ENCODE assay signal across 13 cellular contexts in genomic region chr7:22858274-22858639, GRCh38. TPM values are rescaled to one million over a fixed set of nuclear protein-coding genes. Genes with fewer than 3 reads are reported as not detected.
DNase-seq lines count a peak whose midpoint lies in the region; ATAC-seq and TF ChIP-seq lines count a peak whose summit lies in the region.
"Had no signal": no experiment of that assay in that cellular context is flagged by ENCODE, and none has a peak within 500 bp of the region (broad histone marks: within the 10 kb centered on the region; RNA-seq: fewer than 3 reads in every experiment).

No MANE protein-coding gene starts in this region.

- ATAC-seq in right cardiac atrium = no peak
- ATAC-seq in upper lobe of left lung (ENCODE audit: low FRiP score in 2 of 2) = no peak
- no peak for ATAC-seq in GM18873 (IDR thresholded peaks at IDR 0.05; ENCODE audit: low FRiP score, unreplicated experiment)
- ATAC-seq: Right ventricle myocardium inferior had no signal

- H3K27me3 ChIP-seq in left ventricle myocardium inferior (ENCODE audit: low read depth) (no peaks in the 10 kb centered on the region), right cardiac atrium (ENCODE audit: control insufficient read depth, insufficient read depth) (no peaks in the 10 kb centered on the region), iPS-20b (ENCODE audit: insufficient read depth, low read length) (no peaks in the 10 kb centered on the region), upper lobe of left lung (no peaks in the 10 kb centered on the region)

- H3K36me3 ChIP-seq in left ventricle myocardium inferior (peaks cover 47% of the 10 kb centered on the region), iPS-20b (ENCODE audit: insufficient read depth, low read depth, low read length) (peaks cover 57% of the 10 kb centered on the region), upper lobe of left lung (peaks cover 0 to 31% (median 0%) of the 10 kb centered on the region in 4 donors)

- TF ChIP-seq CTCF in left ventricle myocardium inferior (IDR thresholded peaks at IDR 0.05; ENCODE audit: borderline replicate concordance) = no peak
- TF ChIP-seq CTCF in upper lobe of left lung (IDR thresholded peaks at IDR 0.05) = no peak

- 0 out of 2 replicates have a peak overlapping the region, but pooled peaks have one; percentile 35 for H3K9ac ChIP-seq in iPS-20b (ENCODE audit: low read depth, low read length)

- H3K27ac Mint-ChIP-seq in activated naive CD8-positive, alpha-beta T cell = peak overlapping the region; percentile 72

- H3K4me3 ChIP-seq in left ventricle myocardium inferior (no peak overlapping the region), right cardiac atrium (ENCODE audit: low read length) (no peak overlapping the region), iPS-20b (ENCODE audit: low read length) (no peak overlapping the region), upper lobe of left lung (no peak overlapping the region)

- DNase-seq in left ventricle myocardium inferior = no peak
- DNase-seq in right cardiac atrium = no peak
- DNase-seq in upper lobe of left lung = no peak
- DNase-seq in NOMO-1 treated with dmso at 0.1 percent for 144 hours (lab: John Stamatoyannopoulos, UW; ENCODE audit: unreplicated experiment) = no peak
- no peak for DNase-seq in NCI-H345 (lab: John Stamatoyannopoulos, UW)
- DNase-seq: activated gamma-delta T cell, cortex of kidney, NCI-H1092 treated with DMSO at 0.1 percent for 48 hours had no signal

- peak overlapping the region; percentile 62 for H3K4me3 Mint-ChIP-seq in activated naive CD8-positive, alpha-beta T cell
- H3K4me3 Mint-ChIP-seq: B cell had no signal

- intact Hi-C loops in left ventricle myocardium inferior (cut with micrococcal nuclease) = loop anchor here (5.0 to 10.0 kb wide), 3 partner anchors 157 to 296 kb away; partner anchors contain the start of gene HYCC1
- intact Hi-C loops in right cardiac atrium (cut with DNase I) = loop anchor here in 2 of 4 donors (10.0 kb wide), 2 partner anchors 157 to 197 kb away; partner anchors contain the start of gene HYCC1 (in 1 of the 2)

- 75% methylated on average over 1 of the region's 1 CpG for WGBS in right cardiac atrium
- 76 to 79% methylated on average over 1 of the region's 1 CpG for whole genome bisulfite sequencing in upper lobe of left lung, 2 donors

- no peak for TF ChIP-seq EP300 in upper lobe of left lung (IDR thresholded peaks at IDR 0.05)

- H3K36me3 Mint-ChIP-seq in activated naive CD8-positive, alpha-beta T cell = peaks cover 32% of the 10 kb centered on the region

- no peak for TF ChIP-seq POLR2A in upper lobe of left lung (IDR thresholded peaks at IDR 0.05)

- H3K27ac ChIP-seq in left ventricle myocardium inferior (replicated peaks) (peak overlapping the region; percentile 42), right cardiac atrium (ENCODE audit: low read length) (no peak overlapping the region), iPS-20b (ENCODE audit: low read length) (no peak overlapping the region), upper lobe of left lung (peak overlapping the region in 3 of 4 donors; percentile 18 to 28 (median 28))

- H3K4me1 ChIP-seq in left ventricle myocardium inferior = peaks cover 67% of the 10 kb centered on the region
- no peaks in the 10 kb centered on the region for H3K4me1 ChIP-seq in right cardiac atrium (ENCODE audit: control insufficient read depth, insufficient read depth, low read length)
- peaks cover 11% of the 10 kb centered on the region for H3K4me1 ChIP-seq in iPS-20b (ENCODE audit: insufficient read depth, low read length)
- H3K4me1 ChIP-seq in upper lobe of left lung = peaks cover 3 to 34% (median 30%) of the 10 kb centered on the region in 4 donors

- no peaks in the 10 kb centered on the region for H3K27me3 Mint-ChIP-seq in activated naive CD8-positive, alpha-beta T cell
- H3K27me3 Mint-ChIP-seq: B cell had no signal

- H3K9me3 Mint-ChIP-seq in activated naive CD8-positive, alpha-beta T cell (ENCODE audit: low read depth) = no peaks in the 10 kb centered on the region

- H3K9me3 ChIP-seq in left ventricle myocardium inferior (replicated peaks) = no peaks in the 10 kb centered on the region
- no peaks in the 10 kb centered on the region for H3K9me3 ChIP-seq in right cardiac atrium (ENCODE audit: control insufficient read depth, low read length)
- no peaks in the 10 kb centered on the region for H3K9me3 ChIP-seq in iPS-20b (ENCODE audit: insufficient read depth, low read depth, low read length)
- no peaks in the 10 kb centered on the region for H3K9me3 ChIP-seq in upper lobe of left lung

- H3K4me1 Mint-ChIP-seq in activated naive CD8-positive, alpha-beta T cell (ENCODE audit: low read depth) = peaks cover 40% of the 10 kb centered on the region

RNA-seq across cellular contexts. Expression of gene TOMM7, which starts 35.6 kb away (rescaled TPM):
- total RNA-seq in left ventricle myocardium inferior (563 TPM), right cardiac atrium (100 to 1,000 TPM; 447 to 559 (median 471) TPM), upper lobe of left lung (100 to 1,000 TPM in 5 of 6 donors, 10 to 100 TPM in 1; 42.4 to 387 (median 171) TPM)
- polyA plus RNA-seq in right cardiac atrium = 365 TPM

Comparison
In these comparisons a context has a peak if more than half of its experiments do, and no peak if none do; other contexts are left out.
1. H3K27ac ChIP-seq: peak in left ventricle myocardium inferior (single experiment) and upper lobe of left lung (3 of 4); none in right cardiac atrium (single experiment) and iPS-20b (single experiment).